1 cellular context compared by ENCODE assay signal in the genomic region with DNA sequence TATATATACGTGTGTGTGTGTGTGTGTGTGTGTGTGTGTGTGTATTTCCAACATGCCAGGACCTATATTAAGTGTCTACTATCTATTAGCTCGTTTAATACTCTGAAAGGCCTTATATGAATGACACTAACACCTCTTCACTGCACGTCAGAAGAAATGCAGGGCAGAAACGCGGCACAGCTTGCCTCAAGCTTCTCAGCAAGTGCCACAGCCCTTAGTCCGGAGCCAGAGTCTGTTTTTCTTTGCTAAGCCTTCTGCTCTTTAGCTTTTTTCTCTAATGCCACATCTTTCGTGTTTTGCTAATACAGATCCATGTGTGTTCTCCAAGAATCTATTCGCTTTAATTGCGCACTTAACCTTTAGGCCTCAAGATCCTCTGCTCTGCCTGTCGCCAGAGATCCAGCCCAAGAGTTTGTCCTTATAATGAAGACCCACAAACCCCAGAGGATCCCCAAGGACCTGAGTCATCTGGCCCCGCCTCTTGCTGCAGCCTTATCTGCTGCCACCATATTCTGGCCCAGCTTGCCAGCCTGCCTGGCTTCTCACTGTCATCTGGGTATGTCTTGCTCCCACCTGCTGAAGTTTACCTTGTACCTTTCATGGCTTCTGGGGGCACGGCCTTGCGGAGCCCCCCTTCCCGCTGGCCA.
TF ChIP-seq lines count a peak whose summit lies in the region.

No MANE protein-coding gene starts in this region.

TF ChIP-seq in K562, 482 proteins besides CTCF, POLR2A, EP300 and RAD21 (continued from another document and continues in another):
- TF ChIP-seq TCF3 (CRISPR knock-in tag; IDR thresholded peaks at IDR 0.05) (peak; percentile 93), NR3C1 (CRISPR knock-in tag; IDR thresholded peaks at IDR 0.05) (no peak), CBFA2T2 (conservative IDR thresholded peaks at IDR 0.05) (peak; percentile 90), CHD7 (IDR thresholded peaks at IDR 0.05; ENCODE audit: low read depth, low read length) (no peak), EP400 (IDR thresholded peaks at IDR 0.05) (0 out of 2 replicates have a peak, but pooled peaks have one; percentile 37), YBX1 (IDR thresholded peaks at IDR 0.05) (no peak), NBN (IDR thresholded peaks at IDR 0.05; ENCODE audit: low read depth) (0 out of 2 replicates have a peak, but pooled peaks have one; percentile 41), BRD9 (IDR thresholded peaks at IDR 0.05; ENCODE audit: low read depth, partially characterized antibody) (peak; percentile 25), MAFF (IDR thresholded peaks at IDR 0.05; ENCODE audit: low read length) (peak; percentile 86), DPF2 (IDR thresholded peaks at IDR 0.05) (peak; percentile 94), SMARCA4 (IDR thresholded peaks at IDR 0.05) (peak; percentile 92), SREBF2 (CRISPR knock-in tag; IDR thresholded peaks at IDR 0.05) (no peak), CREM (IDR thresholded peaks at IDR 0.05; ENCODE audit: low read depth) (peak; percentile 55), CLOCK (CRISPR knock-in tag; IDR thresholded peaks at IDR 0.05; ENCODE audit: borderline replicate concordance) (0 out of 2 replicates have a peak, but pooled peaks have one; percentile 11), XRCC5 (IDR thresholded peaks at IDR 0.05; ENCODE audit: low read depth, low read length) (no peak; the same call in 1 of the 2 replicates), GTF2B (IDR thresholded peaks at IDR 0.05; ENCODE audit: extremely low read depth, insufficient read length) (no peak), GABPB2 (CRISPR knock-in tag; conservative IDR thresholded peaks at IDR 0.05) (no peak), HOMEZ (CRISPR knock-in tag; IDR thresholded peaks at IDR 0.05) (no peak), PATZ1 (CRISPR knock-in tag; IDR thresholded peaks at IDR 0.05; ENCODE audit: borderline replicate concordance) (no peak), VEZF1 (CRISPR knock-in tag; IDR thresholded peaks at IDR 0.05) (peak; percentile 84), HDAC6 (IDR thresholded peaks at IDR 0.05; ENCODE audit: low read depth, low read length) (no peak), NFATC3 (IDR thresholded peaks at IDR 0.05) (no peak), SMARCC2 (IDR thresholded peaks at IDR 0.05; ENCODE audit: low read depth) (peak; percentile 80; the same call in 1 of the 2 replicates)
- TF ChIP-seq, protein P1, sequence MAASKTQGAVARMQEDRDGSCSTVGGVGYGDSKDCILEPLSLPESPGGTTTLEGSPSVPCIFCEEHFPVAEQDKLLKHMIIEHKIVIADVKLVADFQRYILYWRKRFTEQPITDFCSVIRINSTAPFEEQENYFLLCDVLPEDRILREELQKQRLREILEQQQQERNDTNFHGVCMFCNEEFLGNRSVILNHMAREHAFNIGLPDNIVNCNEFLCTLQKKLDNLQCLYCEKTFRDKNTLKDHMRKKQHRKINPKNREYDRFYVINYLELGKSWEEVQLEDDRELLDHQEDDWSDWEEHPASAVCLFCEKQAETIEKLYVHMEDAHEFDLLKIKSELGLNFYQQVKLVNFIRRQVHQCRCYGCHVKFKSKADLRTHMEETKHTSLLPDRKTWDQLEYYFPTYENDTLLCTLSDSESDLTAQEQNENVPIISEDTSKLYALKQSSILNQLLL (CRISPR knock-in tag; IDR thresholded peaks at IDR 0.05; ENCODE audit: borderline replicate concordance) = no peak
- TF ChIP-seq, protein P2, sequence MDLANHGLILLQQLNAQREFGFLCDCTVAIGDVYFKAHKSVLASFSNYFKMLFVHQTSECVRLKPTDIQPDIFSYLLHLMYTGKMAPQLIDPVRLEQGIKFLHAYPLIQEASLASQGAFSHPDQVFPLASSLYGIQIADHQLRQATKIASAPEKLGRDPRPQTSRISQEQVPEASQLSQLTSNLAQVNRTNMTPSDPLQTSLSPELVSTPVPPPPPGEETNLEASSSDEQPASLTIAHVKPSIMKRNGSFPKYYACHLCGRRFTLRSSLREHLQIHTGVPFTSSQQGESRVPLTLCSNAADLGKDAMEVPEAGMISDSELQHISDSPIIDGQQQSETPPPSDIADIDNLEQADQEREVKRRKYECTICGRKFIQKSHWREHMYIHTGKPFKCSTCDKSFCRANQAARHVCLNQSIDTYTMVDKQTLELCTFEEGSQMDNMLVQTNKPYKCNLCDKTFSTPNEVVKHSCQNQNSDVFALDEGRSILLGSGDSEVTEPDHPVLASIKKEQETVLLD (IDR thresholded peaks at IDR 0.05) = peak; percentile 75; the same call in 1 of the 2 replicates
